In genomic region chr2:105545731-105546622, GRCh38 we compare ENCODE assay signal across 1 cellular context.
TF ChIP-seq lines count a peak whose summit lies in the region.

No MANE protein-coding gene starts in this region.

TF ChIP-seq in GM23338, 12 proteins besides CTCF, POLR2A, EP300 and RAD21 (continued from another document):
- TF ChIP-seq REST (IDR thresholded peaks at IDR 0.05; ENCODE audit: unreplicated experiment) (no peak), ZNF114 (CRISPR knock-in tag; IDR thresholded peaks at IDR 0.05) (no peak), EZH2phosphoT487 (IDR thresholded peaks at IDR 0.05; ENCODE audit: unreplicated experiment) (no peak), STAT1 (IDR thresholded peaks at IDR 0.05; ENCODE audit: unreplicated experiment) (no peak), JUNB (IDR thresholded peaks at IDR 0.05; ENCODE audit: unreplicated experiment) (no peak), NANOG (IDR thresholded peaks at IDR 0.05; ENCODE audit: borderline replicate concordance) (no peak), CREB1 (CRISPR knock-in tag; IDR thresholded peaks at IDR 0.05; ENCODE audit: low read depth) (no peak), EZH2 (IDR thresholded peaks at IDR 0.05; ENCODE audit: low read depth, unreplicated experiment) (no peak)
